8 cellular contexts compared by ENCODE assay signal in the genomic region with DNA sequence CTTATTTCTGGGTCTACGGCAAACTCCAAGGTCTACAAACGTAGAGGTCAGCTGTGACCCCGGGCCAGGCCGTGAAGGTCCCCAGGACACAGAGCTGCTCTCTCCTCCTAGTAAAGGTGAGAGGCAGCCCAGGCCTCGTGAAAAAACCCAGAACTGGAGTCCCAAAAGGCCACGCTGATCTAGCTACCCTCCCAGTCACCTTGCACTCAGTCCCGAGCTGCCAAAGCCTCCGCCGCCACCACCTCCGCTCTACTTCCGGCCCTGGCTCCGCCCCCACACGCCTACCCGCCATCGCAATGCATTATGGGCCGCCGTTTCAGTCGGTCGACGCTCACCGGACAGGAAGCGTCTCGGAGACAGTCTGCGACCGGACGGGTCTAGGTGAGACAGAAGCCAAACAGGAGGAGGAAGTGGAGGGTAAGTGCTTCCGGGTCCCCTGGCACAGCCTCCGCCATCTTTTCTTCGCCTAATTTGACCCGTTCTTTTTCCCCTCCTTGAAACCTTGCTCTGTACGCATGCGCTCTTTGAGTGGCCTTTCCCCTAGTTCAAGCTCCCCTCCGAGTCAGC. TPM values are rescaled to one million over a fixed set of nuclear protein-coding genes. Genes with fewer than 3 reads are reported as not detected.
DNase-seq lines count a peak whose midpoint lies in the region; ATAC-seq and TF ChIP-seq lines count a peak whose summit lies in the region.

A gene with protein sequence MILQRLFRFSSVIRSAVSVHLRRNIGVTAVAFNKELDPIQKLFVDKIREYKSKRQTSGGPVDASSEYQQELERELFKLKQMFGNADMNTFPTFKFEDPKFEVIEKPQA (minus strand): TSS at position 251 of the 567 bp plus-strand sequence. CDS start 5,110 bp downstream, outside the sequence.
A gene (plus strand): TSS at position 319 of the 567 bp plus-strand sequence. CDS start 6,627 bp downstream, outside the sequence.

- H3K27ac ChIP-seq in prostate gland (peak within 1 kb of the TSS; percentile 99), urinary bladder (ENCODE audit: low read depth) (peak within 1 kb of the TSS; percentile 95)

- peaks cover 5% of the 10 kb centered on the region for H3K36me3 Mint-ChIP-seq in T-helper 17 cell (ENCODE audit: low read depth)

- peak; percentile 89 for ATAC-seq in HG02885 (IDR thresholded peaks at IDR 0.05; ENCODE audit: poor library complexity, unreplicated experiment)
- peak; percentile 90 for ATAC-seq in T-helper 17 cell
- peak; percentile 94 for ATAC-seq in left ventricle myocardium superior

- H3K36me3 ChIP-seq in prostate gland (no peaks in the 10 kb centered on the region), urinary bladder (ENCODE audit: insufficient read depth) (no peaks in the 10 kb centered on the region)

- H3K4me1 ChIP-seq in prostate gland (replicated peaks) (no peaks in the 10 kb centered on the region), urinary bladder (ENCODE audit: insufficient read depth) (peaks cover 2% of the 10 kb centered on the region)

- intact Hi-C loops in left ventricle myocardium superior (cut with micrococcal nuclease) = no loop called here
- intact Hi-C loops in prostate gland (cut with DNase I) = loop anchor here (10.0 kb wide), 1 partner anchor 440 kb away; a partner anchor contains a TSS

- H3K27me3 ChIP-seq in prostate gland (replicated peaks; ENCODE audit: insufficient read depth) = no peaks in the 10 kb centered on the region

- H3K27me3 Mint-ChIP-seq in T-helper 17 cell = no peaks in the 10 kb centered on the region

- WGBS in prostate gland = under 1% methylated on average over 32 of the region's 33 CpGs
- WGBS in urinary bladder = under 1% methylated on average over 33 of the region's 33 CpGs

- peak within 1 kb of the TSS; percentile 99 for H3K27ac Mint-ChIP-seq in T-helper 17 cell

- TF ChIP-seq POLR2A in GM15510 (IDR thresholded peaks at IDR 0.05; ENCODE audit: borderline replicate concordance, extremely low read depth, insufficient read length) (peak; percentile 94), prostate gland (IDR thresholded peaks at IDR 0.05) (peak; percentile 78)

- H3K9me3 ChIP-seq in T-helper 17 cell (ENCODE audit: control insufficient read depth, low read length, poor library complexity, severe bottlenecking) = no peaks in the 10 kb centered on the region
- H3K9me3 ChIP-seq in prostate gland = no peaks in the 10 kb centered on the region

- DNase-seq in NCI-H1694 treated with DMSO at 0.1 percent for 48 hours (lab: John Stamatoyannopoulos, UW) (peak; percentile 99), T-helper 17 cell (peak; percentile 93 to 96 (median 95)), amygdala (lab: John Stamatoyannopoulos, UW) (peak; percentile 83 to 99 (median 94)), left ventricle myocardium superior (peak; percentile 97), prostate gland (ENCODE audit: low spot score) (peak; percentile 97)

- H3K4me3 ChIP-seq in prostate gland (peak within 1 kb of the TSS; percentile 96 to 99), urinary bladder (ENCODE audit: low read depth, low read length) (peak within 1 kb of the TSS; percentile 85)

- peak within 1 kb of the TSS; percentile 100 for H3K4me3 Mint-ChIP-seq in T-helper 17 cell

- TF ChIP-seq CTCF in prostate gland (IDR thresholded peaks at IDR 0.05) = peak in 1 of 4 experiments; percentile 1

- peaks cover 41% of the 10 kb centered on the region for H3K4me1 Mint-ChIP-seq in T-helper 17 cell

RNA-seq across cellular contexts. Expression of the first gene that starts in this region (rescaled TPM):
- total RNA-seq in T-helper 17 cell = 10 to 100 TPM; 35.7 to 41.6 TPM
- total RNA-seq in left ventricle myocardium superior = 962 TPM
- total RNA-seq in prostate gland = 100 to 1,000 TPM in 1 of 2 donors, 10 to 100 TPM in 1; 91.8 to 139 TPM
- total RNA-seq in urinary bladder = 71.3 TPM
- polyA plus RNA-seq in urinary bladder = 276 TPM

RNA-seq across cellular contexts. Expression of the second gene that starts in this region (rescaled TPM):
- 10 to 100 TPM; 18.1 to 23.9 TPM for total RNA-seq in T-helper 17 cell
- 19.3 TPM for total RNA-seq in left ventricle myocardium superior
- 10 to 100 TPM; 18.9 to 19.9 TPM for total RNA-seq in prostate gland
- 75.9 TPM for total RNA-seq in urinary bladder
- 16.3 TPM for polyA plus RNA-seq in urinary bladder

Comparison
In these comparisons a context has a peak if more than half of its experiments do, and no peak if none do; other contexts are left out.
1. Peak in every context shown above with its lines: DNase-seq, ATAC-seq, H3K4me3 ChIP-seq and H3K27ac ChIP-seq.